ENCODE assay signal across 31 cellular contexts in genomic region chr10:84478155-84478554, GRCh38.
DNase-seq lines count a peak whose midpoint lies in the region; ATAC-seq, FAIRE-seq and TF ChIP-seq lines count a peak whose summit lies in the region.
"Had no signal": no experiment of that assay in that cellular context is flagged by ENCODE, and none has a peak within 500 bp of the region (broad histone marks: within the 10 kb centered on the region; RNA-seq: fewer than 3 reads in every experiment).

No MANE protein-coding gene starts in this region.

- DNase-seq in activated naive CD8-positive, alpha-beta T cell treated with anti-CD3 and anti-CD28 coated beads, Interleukin-2, amount 50 U/mL, for 24 hours = no peak
- DNase-seq in cardiac fibroblast (ENCODE audit: low read depth in 2 of 2) (peak; percentile 67 to 74), iris pigment epithelial cell (ENCODE audit: low read depth) (peak; percentile 82), left lung (no peak), 8988T (no peak), thyroid gland (no peak), RCC 7860 (ENCODE audit: low spot score) (no peak)
- DNase-seq: activated CD8-positive, alpha-beta T cell treated with anti-CD3 and anti-CD28 coated beads, Interleukin-2, amount 10 ng/mL, durations not matched to agents 7 days and 5 days; activated naive CD4-positive, alpha-beta T cell; activated T-cell treated with anti-CD3 and anti-CD28 coated beads, Interleukin-2, amount 50 U/mL, for 4 hours; AML-193; anterior cingulate cortex; CD8-positive, alpha-beta T cell; cerebellar nuclear complex; DMS153; effector memory CD4-positive, alpha-beta T cell; GF-D8; left ventricle myocardium inferior; NCI-H187; NCI-H2227 treated with DMSO at 0.1 percent for 48 hours; NCI-H774; SHP77; spleen; stimulated activated CD4-positive, alpha-beta T cell treated with anti-CD3 and anti-CD28 coated beads, Interleukin-4, amount 100 ng/mL, for 24 hours; SW 1271 had no signal

- no peak for FAIRE-seq in RCC 7860 (lab: Jason Lieb, UNC)
- FAIRE-seq: HTR-8/SVneo had no signal

- no peak for TF ChIP-seq POLR2A in thyroid gland (IDR thresholded peaks at IDR 0.05)

- peak overlapping the region; percentile 1 for H3K27ac Mint-ChIP-seq in activated naive CD8-positive, alpha-beta T cell
- H3K27ac Mint-ChIP-seq in activated naive CD8-positive, alpha-beta T cell treated with anti-CD3 and anti-CD28 coated beads, Interleukin-2, amount 50 U/mL, for 24 hours = no peak overlapping the region
- H3K27ac Mint-ChIP-seq: activated CD8-positive, alpha-beta T cell treated with anti-CD3 and anti-CD28 coated beads, Interleukin-2, amount 10 ng/mL, durations not matched to agents 7 days and 5 days; CD8-positive, alpha-beta T cell; stimulated activated naive CD8-positive, alpha-beta T cell treated with anti-CD3 and anti-CD28 coated beads, Interleukin-15, Interleukin-2, amounts not matched to agents 100 ng/mL and 50 ng/mL, for 24 hours had no signal

- no peak overlapping the region for H3K4me3 Mint-ChIP-seq in activated naive CD8-positive, alpha-beta T cell
- H3K4me3 Mint-ChIP-seq in activated naive CD8-positive, alpha-beta T cell treated with anti-CD3 and anti-CD28 coated beads, Interleukin-2, amount 50 U/mL, for 24 hours = no peak overlapping the region
- H3K4me3 Mint-ChIP-seq: activated CD8-positive, alpha-beta T cell treated with anti-CD3 and anti-CD28 coated beads, Interleukin-2, amount 10 ng/mL, durations not matched to agents 7 days and 5 days; activated T-cell treated with anti-CD3 and anti-CD28 coated beads, Interleukin-2, amount 50 U/mL, for 4 hours; CD8-positive, alpha-beta T cell; neural crest cell; stimulated activated naive CD8-positive, alpha-beta T cell treated with anti-CD3 and anti-CD28 coated beads, Interleukin-15, Interleukin-2, amounts not matched to agents 100 ng/mL and 50 ng/mL, for 24 hours had no signal

- peaks cover 13% of the 10 kb centered on the region for H3K36me3 Mint-ChIP-seq in activated naive CD8-positive, alpha-beta T cell
- peaks cover 12% of the 10 kb centered on the region for H3K36me3 Mint-ChIP-seq in activated naive CD8-positive, alpha-beta T cell treated with anti-CD3 and anti-CD28 coated beads, Interleukin-2, amount 50 U/mL, for 24 hours (ENCODE audit: low read depth)

- H3K4me1 ChIP-seq in left lung (no peaks in the 10 kb centered on the region), thyroid gland (peaks cover 0 to 10% of the 10 kb centered on the region in 2 donors)
- H3K4me1 ChIP-seq: spleen, tibial nerve had no signal

- no peak for TF ChIP-seq CTCF in cardiac fibroblast (IDR thresholded peaks at IDR 0.05; ENCODE audit: low read depth, low read length)
- TF ChIP-seq CTCF in left lung (IDR thresholded peaks at IDR 0.05) = no peak
- no peak for TF ChIP-seq CTCF in thyroid gland (IDR thresholded peaks at IDR 0.05)

- intact Hi-C loops in left lung (cut with DNase I) = no loop called here
- intact Hi-C loops in thyroid gland (cut with DNase I) = no loop called here

- H3K4me1 Mint-ChIP-seq in activated naive CD8-positive, alpha-beta T cell (ENCODE audit: low read depth) = peaks cover 5% of the 10 kb centered on the region
- no peaks in the 10 kb centered on the region for H3K4me1 Mint-ChIP-seq in activated naive CD8-positive, alpha-beta T cell treated with anti-CD3 and anti-CD28 coated beads, Interleukin-2, amount 50 U/mL, for 24 hours
- H3K4me1 Mint-ChIP-seq: neural crest cell had no signal

- H3K9me3 ChIP-seq in left lung = no peaks in the 10 kb centered on the region
- no peaks in the 10 kb centered on the region for H3K9me3 ChIP-seq in thyroid gland
- H3K9me3 ChIP-seq: left ventricle myocardium inferior, spleen, tibial nerve had no signal

- no peaks in the 10 kb centered on the region for H3K27me3 ChIP-seq in left lung
- no peaks in the 10 kb centered on the region for H3K27me3 ChIP-seq in thyroid gland
- H3K27me3 ChIP-seq: spleen, tibial nerve had no signal

- H3K4me3 ChIP-seq in cardiac fibroblast (replicated peaks in 1 of 2; ENCODE audit: low read depth in 2 of 2, low read length in 2 of 2) (no peak overlapping the region), left lung (no peak overlapping the region), thyroid gland (replicated peaks in 1 of 3) (no peak overlapping the region)
- H3K4me3 ChIP-seq: left ventricle myocardium inferior, spleen, tibial nerve had no signal

- H3K27ac ChIP-seq in left lung (no peak overlapping the region), thyroid gland (no peak overlapping the region)
- H3K27ac ChIP-seq: 22Rv1, left ventricle myocardium inferior, spleen, tibial nerve had no signal

- no peak for ATAC-seq in activated naive CD8-positive, alpha-beta T cell treated with anti-CD3 and anti-CD28 coated beads, Interleukin-2, amount 50 U/mL, for 24 hours
- no peak for ATAC-seq in left lung
- ATAC-seq: activated CD8-positive, alpha-beta T cell treated with anti-CD3 and anti-CD28 coated beads, Interleukin-2, amount 10 ng/mL, durations not matched to agents 7 days and 5 days; activated T-cell treated with anti-CD3 and anti-CD28 coated beads, Interleukin-2, amount 50 U/mL, for 4 hours; CD8-positive, alpha-beta T cell had no signal

- no peaks in the 10 kb centered on the region for H3K9me3 Mint-ChIP-seq in activated naive CD8-positive, alpha-beta T cell (ENCODE audit: low read depth)
- H3K9me3 Mint-ChIP-seq in activated naive CD8-positive, alpha-beta T cell treated with anti-CD3 and anti-CD28 coated beads, Interleukin-2, amount 50 U/mL, for 24 hours = no peaks in the 10 kb centered on the region
- H3K9me3 Mint-ChIP-seq: activated T-cell treated with anti-CD3 and anti-CD28 coated beads, Interleukin-2, amount 50 U/mL, for 4 hours; CD8-positive, alpha-beta T cell; neural crest cell; stimulated activated naive CD8-positive, alpha-beta T cell treated with anti-CD3 and anti-CD28 coated beads, Interleukin-15, Interleukin-2, amounts not matched to agents 100 ng/mL and 50 ng/mL, for 24 hours had no signal

- H3K36me3 ChIP-seq in left lung (no peaks in the 10 kb centered on the region), thyroid gland (no peaks in the 10 kb centered on the region)

- no peaks in the 10 kb centered on the region for H3K27me3 Mint-ChIP-seq in activated naive CD8-positive, alpha-beta T cell
- H3K27me3 Mint-ChIP-seq in activated naive CD8-positive, alpha-beta T cell treated with anti-CD3 and anti-CD28 coated beads, Interleukin-2, amount 50 U/mL, for 24 hours = no peaks in the 10 kb centered on the region
- H3K27me3 Mint-ChIP-seq: stimulated activated naive CD8-positive, alpha-beta T cell treated with anti-CD3 and anti-CD28 coated beads, Interleukin-15, Interleukin-2, amounts not matched to agents 100 ng/mL and 50 ng/mL, for 24 hours had no signal

Comparison
In these comparisons a context has a peak if more than half of its experiments do, and no peak if none do; other contexts are left out.
1. DNase-seq: peak in cardiac fibroblast (2 of 2) and iris pigment epithelial cell (single experiment); none in activated naive CD8-positive, alpha-beta T cell treated with anti-CD3 and anti-CD28 coated beads, Interleukin-2, amount 50 U/mL, for 24 hours (single experiment), left lung (0 of 2), 8988T (single experiment), thyroid gland (0 of 2) and RCC 7860 (single experiment).